Comparison of ENCODE assay signal across 12 cellular contexts in genomic region chr21:39097335-39097861, GRCh38.
A peak's percentile ranks its signal among the peaks of the same experiment; 100 is the strongest.
DNase-seq lines count a peak whose midpoint lies in the region; ATAC-seq and TF ChIP-seq lines count a peak whose summit lies in the region.
"Had no signal": no experiment of that assay in that cellular context is flagged by ENCODE, and none has a peak within 500 bp of the region (broad histone marks: within the 10 kb centered on the region; RNA-seq: fewer than 3 reads in every experiment).

No MANE protein-coding gene starts in this region.

- H3K4me1 ChIP-seq in Karpas-422 (ENCODE audit: low read length), result peaks cover 25% of the 10 kb centered on the region
- peaks cover 0 to 52% (median 25%) of the 10 kb centered on the region in 4 donors for H3K4me1 ChIP-seq in right lobe of liver
- peaks cover 0 to 18% (median 3%) of the 10 kb centered on the region in 4 donors for H3K4me1 ChIP-seq in stomach

- H3K4me2 ChIP-seq in Karpas-422 (ENCODE audit: low read depth, low read length, poor library complexity, severe bottlenecking), result peak overlapping the region; percentile 10

- no peak overlapping the region for H3K4me3 ChIP-seq in Karpas-422 (ENCODE audit: low read length)
- H3K4me3 ChIP-seq in right lobe of liver, result no peak overlapping the region
- no peak overlapping the region for H3K4me3 ChIP-seq in stomach
- H3K4me3 ChIP-seq: MG63 had no signal

- H3K9ac ChIP-seq in Karpas-422 (ENCODE audit: low read length), result no peak overlapping the region

- H4K20me1 ChIP-seq in Karpas-422 (ENCODE audit: insufficient read depth, low read depth, low read length), result peaks cover 4% of the 10 kb centered on the region; the same call in 1 of the 2 replicates

- intact Hi-C loops in right lobe of liver (cut with DNase I), result no loop called here
- intact Hi-C loops in stomach (cut with DNase I; ENCODE audit: low total_unique reads), result no loop called here

- TF ChIP-seq POLR2A in right lobe of liver (IDR thresholded peaks at IDR 0.05) (no peak), stomach (IDR thresholded peaks at IDR 0.05) (no peak)

- DNase-seq in Karpas-422, result no peak
- DNase-seq in right lobe of liver, result peak in 2 of 3 donors; percentile 54 to 68
- no peak for DNase-seq in stomach
- no peak for DNase-seq in EL
- DNase-seq in retina, result no peak
- DNase-seq: activated CD4-positive, alpha-beta T cell treated with anti-CD3 and anti-CD28 coated beads for 1 hour; GDM1; MG63; SHP77 had no signal

- H3K9me3 ChIP-seq in Karpas-422 (ENCODE audit: low read length), result no peaks in the 10 kb centered on the region
- H3K9me3 ChIP-seq in right lobe of liver, result no peaks in the 10 kb centered on the region
- no peaks in the 10 kb centered on the region for H3K9me3 ChIP-seq in stomach
- H3K9me3 ChIP-seq: MG63 had no signal

- ATAC-seq in right lobe of liver (peak; percentile 32 to 62 (median 38)), GM19328 (IDR thresholded peaks at IDR 0.05; ENCODE audit: unreplicated experiment) (no peak), HG02884 (IDR thresholded peaks at IDR 0.05; ENCODE audit: unreplicated experiment) (no peak)

- 66% methylated on average over 8 of the region's 13 CpGs for WGBS in right lobe of liver (ENCODE audit: insufficient coverage, low coverage, low lambda C conversion rate, missing lambda C conversion rate)
- 75 to 84% (median 81%) methylated on average over 13 of the region's 13 CpGs for WGBS in stomach, 5 donors

- TF ChIP-seq CTCF in right lobe of liver (IDR thresholded peaks at IDR 0.05), result no peak
- no peak for TF ChIP-seq CTCF in stomach (IDR thresholded peaks at IDR 0.05)

- no peak for TF ChIP-seq EP300 in stomach (IDR thresholded peaks at IDR 0.05)

- no peaks in the 10 kb centered on the region for H3K79me2 ChIP-seq in Karpas-422 (ENCODE audit: low read length)

- H2AFZ ChIP-seq in Karpas-422 (ENCODE audit: low read length), result no peak overlapping the region

- no peak overlapping the region for H3K27ac ChIP-seq in Karpas-422 (ENCODE audit: low read length)
- peak overlapping the region; percentile 72 for H3K27ac ChIP-seq in cingulate gyrus (ENCODE audit: low read depth, low read length)
- H3K27ac ChIP-seq in right lobe of liver, result peak overlapping the region; percentile 90 to 96 (median 96)
- peak overlapping the region; percentile 1 to 81 (median 41) for H3K27ac ChIP-seq in stomach

- H3K27me3 ChIP-seq in Karpas-422 (ENCODE audit: low read length), result no peaks in the 10 kb centered on the region
- no peaks in the 10 kb centered on the region for H3K27me3 ChIP-seq in right lobe of liver
- no peaks in the 10 kb centered on the region for H3K27me3 ChIP-seq in stomach
- H3K27me3 ChIP-seq: MG63 had no signal

- H3K9me2 ChIP-seq in Karpas-422 (replicated peaks; ENCODE audit: insufficient read depth, low read length), result no peaks in the 10 kb centered on the region

- H3K36me3 ChIP-seq in Karpas-422 (ENCODE audit: insufficient read depth, low read length), result no peaks in the 10 kb centered on the region
- no peaks in the 10 kb centered on the region for H3K36me3 ChIP-seq in right lobe of liver
- no peaks in the 10 kb centered on the region for H3K36me3 ChIP-seq in stomach
- H3K36me3 ChIP-seq: MG63 had no signal

Comparison
In these comparisons a context has a peak if more than half of its experiments do, and no peak if none do; other contexts are left out.
1. DNase-seq: peak in right lobe of liver (2 of 3); none in Karpas-422 (single experiment), stomach (single experiment), EL (single experiment) and retina (single experiment).
2. ATAC-seq: peak in right lobe of liver (4 of 4); none in GM19328 (single experiment) and HG02884 (single experiment).